In genomic region chr20:44030394-44030793, GRCh38 we compare ENCODE assay signal across 16 cellular contexts.
"Had no signal": no experiment of that assay in that cellular context is flagged by ENCODE, and none has a peak within 500 bp of the region (broad histone marks: within the 10 kb centered on the region; RNA-seq: fewer than 3 reads in every experiment).

No MANE protein-coding gene starts in this region.

- H3K36me3 Mint-ChIP-seq: memory B cell; naive thymus-derived CD8-positive, alpha-beta T cell had no signal

- H3K36me3 ChIP-seq: brain microvascular endothelial cell, gastrocnemius medialis, heart left ventricle, transverse colon had no signal

- H3K4me3 Mint-ChIP-seq: activated T-cell treated with anti-CD3 and anti-CD28 coated beads, Interleukin-2, amount 50 U/mL, for 24 hours; memory B cell had no signal

- H3K27me3 ChIP-seq: brain microvascular endothelial cell, transverse colon had no signal

- DNase-seq: activated CD4-positive, alpha-beta T cell treated with anti-CD3 and anti-CD28 coated beads, Interleukin-2, amount 50 U/mL, for 1 hour; activated gamma-delta T cell; activated T-cell treated with anti-CD3 and anti-CD28 coated beads, Interleukin-2, amount 50 U/mL, for 24 hours; aorta; brain microvascular endothelial cell; cortex of kidney; effector CD4-positive, alpha-beta T cell; gastrocnemius medialis; heart left ventricle; kidney glomerular epithelial cell; stimulated activated naive CD8-positive, alpha-beta T cell treated with anti-CD3 and anti-CD28 coated beads, Interleukin-15, Interleukin-2, amounts not matched to agents 100 U/mL and 50 U/mL, for 24 hours; T1000; transverse colon had no signal

- H3K27ac Mint-ChIP-seq: activated T-cell treated with anti-CD3 and anti-CD28 coated beads, Interleukin-2, amount 50 U/mL, for 24 hours; memory B cell had no signal

- H3K4me3 ChIP-seq: gastrocnemius medialis, heart left ventricle, transverse colon had no signal

- H3K9me3 Mint-ChIP-seq: activated T-cell treated with anti-CD3 and anti-CD28 coated beads, Interleukin-2, amount 50 U/mL, for 24 hours; memory B cell; naive thymus-derived CD8-positive, alpha-beta T cell had no signal

- H3K27ac ChIP-seq: brain microvascular endothelial cell, gastrocnemius medialis, heart left ventricle, transverse colon had no signal

- H3K9me3 ChIP-seq: gastrocnemius medialis, heart left ventricle, transverse colon had no signal

- ATAC-seq: esophagus mucosa; gastrocnemius medialis; naive thymus-derived CD8-positive, alpha-beta T cell; stimulated activated naive CD8-positive, alpha-beta T cell treated with anti-CD3 and anti-CD28 coated beads, Interleukin-15, Interleukin-2, amounts not matched to agents 100 U/mL and 50 U/mL, for 24 hours had no signal

- H3K4me1 ChIP-seq: gastrocnemius medialis, heart left ventricle, transverse colon had no signal
